In the genomic region with DNA sequence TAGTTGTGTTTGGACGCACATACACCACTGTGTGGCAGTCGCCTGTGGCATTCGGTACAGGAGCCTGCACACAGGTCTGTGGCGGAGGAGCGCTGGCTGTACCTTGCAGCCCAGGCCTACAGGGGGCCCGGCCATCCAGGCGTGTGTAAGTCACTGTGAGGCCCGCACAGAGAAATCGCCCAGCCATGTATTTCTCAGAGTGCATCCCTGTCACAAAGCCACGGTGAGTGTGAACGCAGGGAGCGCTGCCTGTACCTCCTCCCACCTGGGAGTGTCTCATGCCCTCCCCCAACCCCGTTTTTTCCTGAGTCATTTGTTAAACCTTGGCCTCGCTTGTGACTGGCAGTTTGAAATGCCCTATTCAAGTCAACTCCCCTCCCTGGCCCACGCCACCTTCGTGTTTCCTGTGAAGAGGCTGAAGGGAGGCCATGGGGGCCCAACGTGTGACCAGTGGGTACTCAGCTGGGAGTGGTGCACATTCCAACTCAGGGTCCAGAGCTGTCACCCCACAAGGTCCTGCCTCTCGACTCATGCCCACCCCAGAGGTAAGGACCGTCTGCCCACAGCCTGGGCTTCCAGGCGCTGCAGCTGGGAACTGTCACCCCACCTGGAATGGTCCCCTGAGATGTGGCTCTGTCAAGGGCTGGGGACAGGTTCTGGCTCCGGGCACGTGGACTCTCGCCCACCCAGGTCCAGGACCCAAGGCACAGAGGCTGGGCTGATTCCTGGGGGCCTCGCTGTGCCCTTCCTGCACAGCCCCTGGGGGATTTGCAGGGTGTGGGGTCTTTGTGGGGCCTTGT, we compare ENCODE assay signal across 9 cellular contexts. TPM values are rescaled to one million over a fixed set of nuclear protein-coding genes. Genes with fewer than 3 reads are reported as not detected.
DNase-seq lines count a peak whose midpoint lies in the region; TF ChIP-seq lines count a peak whose summit lies in the region.
"Had no signal": no experiment of that assay in that cellular context is flagged by ENCODE, and none has a peak within 500 bp of the region (broad histone marks: within the 10 kb centered on the region; RNA-seq: fewer than 3 reads in every experiment).

No MANE protein-coding gene starts in this region.

- H3K4me3 Mint-ChIP-seq in glutamatergic neuron (ENCODE audit: unreplicated experiment): no peak overlapping the region

- TF ChIP-seq CTCF in HEK293 (tag by site-specific recombination; IDR thresholded peaks at IDR 0.05) (no peak), WERI-Rb-1 (IDR thresholded peaks at IDR 0.05; ENCODE audit: low read depth, low read length) (peak; percentile 92), glutamatergic neuron (IDR thresholded peaks at IDR 0.05; ENCODE audit: partially characterized antibody, unreplicated experiment) (peak; percentile 51), lower leg skin (IDR thresholded peaks at IDR 0.05) (no peak)

- POLR2A ChIA-PET in HEK293 (lab: Yijun Ruan, JAX): no interaction called here

- no peaks in the 10 kb centered on the region for H3K36me3 Mint-ChIP-seq in glutamatergic neuron (ENCODE audit: unreplicated experiment)

- H2BK5ac ChIP-seq in mesenchymal stem cell (ENCODE audit: low read depth, low read length, poor library complexity, severe bottlenecking): no peak overlapping the region

- CTCF ChIA-PET in HEK293 (lab: Yijun Ruan, JAX): interaction anchor here (0.6 kb wide), 2 partner anchors 72 to 76 kb away, joined by 3 read pairs; no protein-coding TSS in a partner anchor

- H3K4me1 Mint-ChIP-seq in glutamatergic neuron (ENCODE audit: low read depth, unreplicated experiment): peaks cover 25% of the 10 kb centered on the region

- no peak overlapping the region for H4K91ac ChIP-seq in mesenchymal stem cell (ENCODE audit: low read length)

- H3K4me2 ChIP-seq in mesenchymal stem cell (ENCODE audit: low read length, poor library complexity, severe bottlenecking): no peak overlapping the region

- TF ChIP-seq POLR2A in lower leg skin (IDR thresholded peaks at IDR 0.05): no peak

- H3K4me3 ChIP-seq in HEK293 (ENCODE audit: low read depth, low read length) (no peak overlapping the region), WERI-Rb-1 (ENCODE audit: low read depth, low read length) (no peak overlapping the region), mesenchymal stem cell (ENCODE audit: insufficient read depth in 1 of 2, low read depth in 1 of 2, low read length in 2 of 2) (no peak overlapping the region), lower leg skin (ENCODE audit: low read depth, poor library complexity, severe bottlenecking) (no peak overlapping the region)
- H3K4me3 ChIP-seq: dorsolateral prefrontal cortex had no signal

- H3K27me3 ChIP-seq in WERI-Rb-1 (ENCODE audit: insufficient read depth, low read depth, severe bottlenecking): no peaks in the 10 kb centered on the region
- H3K27me3 ChIP-seq in mesenchymal stem cell (ENCODE audit: control insufficient read depth in 1 of 2, insufficient read depth in 1 of 2, low read length in 2 of 2): peaks cover 4 to 53% of the 10 kb centered on the region in 2 experiments
- H3K27me3 ChIP-seq: dorsolateral prefrontal cortex had no signal

- no peak overlapping the region for H2BK120ac ChIP-seq in mesenchymal stem cell (ENCODE audit: low read depth, low read length)

- H4K8ac ChIP-seq in mesenchymal stem cell (ENCODE audit: low read length): no peak overlapping the region

- H3K4ac ChIP-seq in mesenchymal stem cell (ENCODE audit: low read depth in 1 of 2, low read length in 2 of 2): no peak overlapping the region

- peak overlapping the region in 1 of 2 experiments; percentile 39 for H3K14ac ChIP-seq in mesenchymal stem cell (ENCODE audit: low read length in 2 of 2)

- H3K23ac ChIP-seq in mesenchymal stem cell (ENCODE audit: low read length in 2 of 2): no peak overlapping the region

- H2AK5ac ChIP-seq in mesenchymal stem cell (ENCODE audit: low read length, severe bottlenecking): no peak overlapping the region

- H3K27me3 Mint-ChIP-seq in glutamatergic neuron (ENCODE audit: unreplicated experiment): peaks cover 5% of the 10 kb centered on the region

- no peaks in the 10 kb centered on the region for H3K4me1 ChIP-seq in HEK293 (ENCODE audit: control insufficient read depth, insufficient read depth, low read length)
- peaks cover 24% of the 10 kb centered on the region for H3K4me1 ChIP-seq in mesenchymal stem cell (ENCODE audit: control insufficient read depth, insufficient read depth, low read depth, low read length)

- H3K36me3 ChIP-seq in HEK293 (ENCODE audit: control insufficient read depth in 2 of 2, insufficient read depth in 1 of 2, low read length in 2 of 2) (no peaks in the 10 kb centered on the region), WERI-Rb-1 (no peaks in the 10 kb centered on the region), mesenchymal stem cell (ENCODE audit: control insufficient read depth in 1 of 2, insufficient read depth in 2 of 2, low read depth in 1 of 2, low read length in 2 of 2) (no peaks in the 10 kb centered on the region)

- H3K79me1 ChIP-seq in mesenchymal stem cell (replicated peaks; ENCODE audit: low read length, poor library complexity, severe bottlenecking): no peaks in the 10 kb centered on the region

- in situ Hi-C loops in Caki2 (cut with HindIII; ENCODE audit: low pct_unique_long_range_greater_than_20kb, low sequenced_read_pairs): no loop called here

- no peak overlapping the region for H3K9ac ChIP-seq in mesenchymal stem cell (ENCODE audit: low read length)

- DNase-seq in Caki2 (ENCODE audit: low read depth): peak; percentile 51
- DNase-seq in WERI-Rb-1: peak; percentile 96
- peak; percentile 69 for DNase-seq in glutamatergic neuron
- DNase-seq in NCI-H446 treated with DMSO at 0.1 percent for 48 hours (lab: John Stamatoyannopoulos, UW): no peak
- DNase-seq in NCI-H510A (lab: John Stamatoyannopoulos, UW): no peak
- no peak for DNase-seq in mesenchymal stem cell
- DNase-seq in lower leg skin (ENCODE audit: low spot score in 2 of 2): no peak

- H2BK12ac ChIP-seq in mesenchymal stem cell (ENCODE audit: low read length in 2 of 2): no peak overlapping the region

- H3K9me3 Mint-ChIP-seq in glutamatergic neuron (ENCODE audit: unreplicated experiment): peaks cover 6% of the 10 kb centered on the region

- H3K9me3 ChIP-seq in HEK293 (ENCODE audit: control insufficient read depth, insufficient read depth, low read depth, low read length) (no peaks in the 10 kb centered on the region), WERI-Rb-1 (ENCODE audit: severe bottlenecking) (no peaks in the 10 kb centered on the region), mesenchymal stem cell (ENCODE audit: control insufficient read depth, low read length) (no peaks in the 10 kb centered on the region)

- H3K27ac ChIP-seq in HEK293 (ENCODE audit: extremely low read depth, low read depth, low read length) (no peak overlapping the region), WERI-Rb-1 (peak overlapping the region; percentile 16), mesenchymal stem cell (ENCODE audit: low read length, poor library complexity, severe bottlenecking) (no peak overlapping the region)
- H3K27ac ChIP-seq: dorsolateral prefrontal cortex had no signal

- intact Hi-C loops in lower leg skin (cut with DNase I; ENCODE audit: low total_unique reads): no loop called here

- 74% methylated on average over 24 of the region's 24 CpGs for WGBS in mesenchymal stem cell
- WGBS in lower leg skin, 2 donors: 75 to 83% methylated on average over 15 to 24 of the region's 24 CpGs

- H3K18ac ChIP-seq in mesenchymal stem cell (ENCODE audit: low read depth in 1 of 2, low read length in 2 of 2): no peak overlapping the region

- H3K27ac Mint-ChIP-seq in glutamatergic neuron (ENCODE audit: unreplicated experiment): no peak overlapping the region

- H2BK15ac ChIP-seq in mesenchymal stem cell (ENCODE audit: low read depth, poor library complexity, severe bottlenecking): no peak overlapping the region

- no peak overlapping the region for H2AFZ ChIP-seq in mesenchymal stem cell (ENCODE audit: low read depth, low read length)

TF ChIP-seq in HEK293, 187 proteins besides CTCF, POLR2A, EP300 and RAD21:
- TF ChIP-seq OSR2 (tag by site-specific recombination; IDR thresholded peaks at IDR 0.05) (no peak), KLF8 (tag by site-specific recombination; IDR thresholded peaks at IDR 0.05) (no peak), GLIS2 (tag by site-specific recombination; IDR thresholded peaks at IDR 0.05) (0 out of 2 replicates have a peak, but pooled peaks have one; percentile 25)
TF ChIP-seq in HEK293: peak in this region for 1.

RNA-seq across cellular contexts. Expression of gene RASA3, which starts 11.6 kb away (rescaled TPM):
- total RNA-seq in Caki2 (2014; rRNA removed; shearing (Covaris generic); ENCODE audit: low replicate concordance): 11.4 and 11.5 TPM in 2 replicates
- total RNA-seq in glutamatergic neuron (ENCODE audit: unreplicated experiment) (15.2 TPM), lower leg skin (10 to 100 TPM; 12.9 to 30.5 (median 24.2) TPM)
- 44.2 TPM for polyA plus RNA-seq in mesenchymal stem cell (2013, experiment 1 of 2)
- polyA plus RNA-seq in mesenchymal stem cell (2013, experiment 2 of 2): 43.9 TPM

RNA-seq across cellular contexts. Expression of gene CFAP97D2, which starts 35.1 kb away (rescaled TPM):
- total RNA-seq in Caki2 (2014; rRNA removed; shearing (Covaris generic); ENCODE audit: low replicate concordance): not detected in 2 replicates
- total RNA-seq in glutamatergic neuron (ENCODE audit: unreplicated experiment) (not detected), lower leg skin (not detected)
- polyA plus RNA-seq in mesenchymal stem cell (2013, experiment 1 of 2): not detected
- polyA plus RNA-seq in mesenchymal stem cell (2013, experiment 2 of 2): not detected

Comparison
In these comparisons a context has a peak if more than half of its experiments do, and no peak if none do; other contexts are left out.
1. DNase-seq: peak in Caki2 (single experiment), WERI-Rb-1 (single experiment) and glutamatergic neuron (single experiment); none in NCI-H446 treated with DMSO at 0.1 percent for 48 hours (single experiment), NCI-H510A (single experiment), mesenchymal stem cell (single experiment) and lower leg skin (0 of 2).
2. CTCF ChIP-seq: peak in WERI-Rb-1 (single experiment) and glutamatergic neuron (single experiment); none in HEK293 (single experiment) and lower leg skin (0 of 3).